Comparison of ENCODE assay signal across 8 cellular contexts in genomic region chr11:110376711-110377324, GRCh38. TPM values are rescaled to one million over a fixed set of nuclear protein-coding genes. Genes with fewer than 3 reads are reported as not detected.
DNase-seq lines count a peak whose midpoint lies in the region; TF ChIP-seq lines count a peak whose summit lies in the region.

No MANE protein-coding gene starts in this region.

- H3K9me2 ChIP-seq in DOHH2 (replicated peaks; ENCODE audit: control insufficient read depth, low read length): no peaks in the 10 kb centered on the region

- H3K36me3 Mint-ChIP-seq in type B pancreatic cell: no peaks in the 10 kb centered on the region

- peak; percentile 89 for TF ChIP-seq CTCF in DOHH2 (IDR thresholded peaks at IDR 0.05; ENCODE audit: low read depth, low read length, poor library complexity, severe bottlenecking)
- peak; percentile 93 for TF ChIP-seq CTCF in type B pancreatic cell (conservative IDR thresholded peaks at IDR 0.05)

- H3K4me3 ChIP-seq in DOHH2 (ENCODE audit: low read length) (no peak overlapping the region; the same call in 1 of the 2 replicates), H7 (ENCODE audit: insufficient read depth, low read depth, low read length) (no peak overlapping the region), endocrine pancreas (ENCODE audit: control insufficient read depth, insufficient read depth, low read length) (peak overlapping the region; percentile 71)

- DNase-seq in H7 (peak; percentile 47), NCI-H1436 (lab: John Stamatoyannopoulos, UW) (peak; percentile 79), SW 1271 (lab: John Stamatoyannopoulos, UW) (peak; percentile 68 to 94), lung microvascular endothelial cell (ENCODE audit: low read depth in 2 of 2) (peak; percentile 91 to 94), type B pancreatic cell (ENCODE audit: extremely low spot score, unreplicated experiment) (no peak)
- no peak for DNase-seq in activated CD8-positive, alpha-beta memory T cell treated with anti-CD3 and anti-CD28 coated beads, Interleukin-2, amount 50 U/mL, for 48 hours

- no peaks in the 10 kb centered on the region for H4K20me1 ChIP-seq in DOHH2 (ENCODE audit: control insufficient read depth, insufficient read depth, low read depth, low read length)

- H3K4me1 ChIP-seq in DOHH2 (ENCODE audit: control insufficient read depth, low read length) (peaks cover 3% of the 10 kb centered on the region; the same call in 1 of the 2 replicates), endocrine pancreas (ENCODE audit: control insufficient read depth, insufficient read depth, low read length) (no peaks in the 10 kb centered on the region)

- no peaks in the 10 kb centered on the region for H3K9me3 ChIP-seq in DOHH2 (ENCODE audit: control insufficient read depth, insufficient read depth, low read length)
- H3K9me3 ChIP-seq in endocrine pancreas (ENCODE audit: control insufficient read depth, low read length): no peaks in the 10 kb centered on the region

- no peaks in the 10 kb centered on the region for H3K79me2 ChIP-seq in DOHH2 (ENCODE audit: control insufficient read depth, low read length)

- H3K27me3 ChIP-seq in DOHH2 (ENCODE audit: control insufficient read depth, low read length) (peaks cover 11% of the 10 kb centered on the region), H7 (ENCODE audit: control insufficient read depth, insufficient read depth, low read length) (no peaks in the 10 kb centered on the region; the same call in 1 of the 2 replicates), endocrine pancreas (ENCODE audit: control insufficient read depth, insufficient read depth, low read length) (no peaks in the 10 kb centered on the region)

- peaks cover 12% of the 10 kb centered on the region for H3K4me1 Mint-ChIP-seq in type B pancreatic cell (ENCODE audit: unreplicated experiment)

- H3K36me3 ChIP-seq in DOHH2 (ENCODE audit: control insufficient read depth, low read length) (no peaks in the 10 kb centered on the region), H7 (replicated peaks; ENCODE audit: control insufficient read depth, insufficient read depth, low read length) (no peaks in the 10 kb centered on the region), endocrine pancreas (ENCODE audit: control insufficient read depth, insufficient read depth, low read length) (no peaks in the 10 kb centered on the region)

- H3K4me3 Mint-ChIP-seq in type B pancreatic cell: peak overlapping the region; percentile 73

- no peaks in the 10 kb centered on the region for H3K27me3 Mint-ChIP-seq in type B pancreatic cell

- H3K9ac ChIP-seq in endocrine pancreas (ENCODE audit: control insufficient read depth, insufficient read depth, low read length): peak overlapping the region; percentile 42

- H3K4me2 ChIP-seq in DOHH2 (ENCODE audit: low read length): 0 out of 2 replicates have a peak overlapping the region, but pooled peaks have one; percentile 7

- no peaks in the 10 kb centered on the region for H3F3A ChIP-seq in DOHH2 (ENCODE audit: control insufficient read depth, insufficient read depth)

- H3K9me3 Mint-ChIP-seq in type B pancreatic cell: no peaks in the 10 kb centered on the region

- peak overlapping the region; percentile 73 for H3K27ac Mint-ChIP-seq in type B pancreatic cell

- no peak overlapping the region for H3K27ac ChIP-seq in DOHH2 (ENCODE audit: low read depth, low read length)

RNA-seq across cellular contexts. Expression of gene FDX1, which starts 52.9 kb away (rescaled TPM):
- total RNA-seq in H7 (2014; rRNA removed; shearing (Covaris generic)): 11.5 and 14.0 TPM in 2 replicates
- total RNA-seq in lung microvascular endothelial cell (8.3 and 8.5 TPM in 2 replicates), type B pancreatic cell (ENCODE audit: low replicate concordance) (14.6 and 24.9 TPM in 2 replicates)

Comparison
In these comparisons a context has a peak if more than half of its experiments do, and no peak if none do; other contexts are left out.
1. DNase-seq: peak in H7 (single experiment), NCI-H1436 (single experiment), SW 1271 (2 of 2) and lung microvascular endothelial cell (2 of 2); none in type B pancreatic cell (single experiment) and activated CD8-positive, alpha-beta memory T cell treated with anti-CD3 and anti-CD28 coated beads, Interleukin-2, amount 50 U/mL, for 48 hours (single experiment).